Comparison of ENCODE assay signal across 11 cellular contexts in the genomic region with DNA sequence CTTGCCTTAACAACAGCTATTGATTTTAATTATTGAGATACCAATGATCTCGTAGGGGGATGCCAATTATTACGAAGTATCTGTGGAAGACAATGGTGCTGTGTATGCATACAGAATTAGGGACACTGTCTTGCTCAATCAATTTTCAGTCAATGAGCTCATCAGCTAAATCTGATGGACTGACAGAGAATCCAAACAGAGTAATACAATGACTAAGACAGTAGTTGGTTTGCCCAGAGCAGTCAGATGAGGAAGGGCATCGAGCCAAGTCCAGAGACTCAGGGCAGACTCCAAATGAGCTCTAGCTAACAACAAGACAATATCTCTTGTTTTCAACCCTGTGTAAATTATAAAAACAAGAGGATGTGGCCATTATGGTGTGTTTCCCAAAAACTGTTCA. TPM values are rescaled to one million over a fixed set of nuclear protein-coding genes. Genes with fewer than 3 reads are reported as not detected.
DNase-seq lines count a peak whose midpoint lies in the region; TF ChIP-seq lines count a peak whose summit lies in the region.
"Had no signal": no experiment of that assay in that cellular context is flagged by ENCODE, and none has a peak within 500 bp of the region (broad histone marks: within the 10 kb centered on the region; RNA-seq: fewer than 3 reads in every experiment).

No MANE protein-coding gene starts in this region.

- CTCF ChIA-PET in activated naive CD4-positive, alpha-beta T cell treated with anti-CD3 and anti-CD28 coated beads for 36 hours (lab: Charles Lee), result no interaction called here

- H3K79me2 ChIP-seq in GM23248 (ENCODE audit: insufficient read depth), result no peaks in the 10 kb centered on the region

- intact Hi-C loops in ovary (cut with DNase I), result no loop called here
- intact Hi-C loops in activated naive CD4-positive, alpha-beta T cell treated with anti-CD3 and anti-CD28 coated beads for 36 hours (cut with micrococcal nuclease), result no loop called here

- no peak overlapping the region for H3K4me3 ChIP-seq in GM23248
- H3K4me3 ChIP-seq in fibroblast of the aortic adventitia (ENCODE audit: low read depth, low read length), result no peak overlapping the region
- no peak overlapping the region for H3K4me3 ChIP-seq in ovary
- H3K4me3 ChIP-seq: SJCRH30 had no signal

- 0 out of 2 replicates have a peak overlapping the region, but pooled peaks have one; percentile 15 for H3K9ac ChIP-seq in GM23248
- H3K9ac ChIP-seq: KMS-11 had no signal

- peak overlapping the region; percentile 62 for H3K4me2 ChIP-seq in GM23248 (ENCODE audit: unreplicated experiment)
- H3K4me2 ChIP-seq: KMS-11 had no signal

- no peak for TF ChIP-seq POLR2A in ovary (IDR thresholded peaks at IDR 0.05)

- in situ Hi-C loops in GM23248 (cut with MboI), result no loop called here

- no peak for TF ChIP-seq EP300 in ovary (IDR thresholded peaks at IDR 0.05)

- no peaks in the 10 kb centered on the region for H3K4me1 Mint-ChIP-seq in activated naive CD4-positive, alpha-beta T cell treated with anti-CD3 and anti-CD28 coated beads for 36 hours (ENCODE audit: low read depth)

- H3K9me3 ChIP-seq in GM23248 (ENCODE audit: low read depth), result no peaks in the 10 kb centered on the region
- H3K9me3 ChIP-seq in ovary, result no peaks in the 10 kb centered on the region
- H3K9me3 ChIP-seq: SJCRH30 had no signal

- no peaks in the 10 kb centered on the region for H3K27me3 Mint-ChIP-seq in activated naive CD4-positive, alpha-beta T cell treated with anti-CD3 and anti-CD28 coated beads for 36 hours (ENCODE audit: low read depth)

- H3K27me3 ChIP-seq in GM23248 (replicated peaks; ENCODE audit: insufficient read depth) (no peaks in the 10 kb centered on the region), ovary (no peaks in the 10 kb centered on the region)
- H3K27me3 ChIP-seq: SJCRH30 had no signal

- H3K36me3 ChIP-seq in GM23248 (ENCODE audit: low read depth) (no peaks in the 10 kb centered on the region), ovary (no peaks in the 10 kb centered on the region)
- H3K36me3 ChIP-seq: SJCRH30 had no signal

- no peaks in the 10 kb centered on the region for H3K9me3 Mint-ChIP-seq in activated naive CD4-positive, alpha-beta T cell treated with anti-CD3 and anti-CD28 coated beads for 36 hours

- H3K4me1 ChIP-seq in GM23248 (ENCODE audit: insufficient read depth) (peaks cover 29% of the 10 kb centered on the region), ovary (ENCODE audit: insufficient read depth) (no peaks in the 10 kb centered on the region)

- 1 to 3% methylated on average over 3 of the region's 3 CpGs for WGBS in GM23248 (ENCODE audit: low coverage in 1 of 2, low lambda C conversion rate in 2 of 2, missing lambda C conversion rate in 2 of 2), 2 experiments
- 82 to 93% (median 87%) methylated on average over 3 of the region's 3 CpGs for WGBS in ovary, 3 donors

- DNase-seq in GM23248 (peak; percentile 95), SHP77 treated with DMSO at 0.1 percent for 48 hours (lab: John Stamatoyannopoulos, UW) (peak; percentile 61), fibroblast of the aortic adventitia (ENCODE audit: low read depth) (peak; percentile 85), pons (ENCODE audit: low spot score) (peak; percentile 93), ovary (no peak), NCI-H2171 (lab: John Stamatoyannopoulos, UW) (no peak)
- no peak for DNase-seq in stimulated activated CD4-positive, alpha-beta T cell treated with anti-CD3 and anti-CD28 coated beads, Interleukin-12 subunit alpha, Interleukin-12 subunit beta, amount 100 ng/mL, for 4 hours
- DNase-seq in activated naive CD4-positive, alpha-beta T cell treated with anti-CD3 and anti-CD28 coated beads for 36 hours, result no peak
- DNase-seq: H7, SJCRH30 had no signal

- no peaks in the 10 kb centered on the region for H4K20me1 ChIP-seq in GM23248 (ENCODE audit: insufficient read depth)

- no peak overlapping the region for H3K27ac Mint-ChIP-seq in activated naive CD4-positive, alpha-beta T cell treated with anti-CD3 and anti-CD28 coated beads for 36 hours

- H3K27ac ChIP-seq in GM23248 (peak overlapping the region; percentile 38; the same call in 1 of the 2 replicates), ovary (no peak overlapping the region)
- H3K27ac ChIP-seq: KMS-11, SJCRH30 had no signal

- no peaks in the 10 kb centered on the region for H3K36me3 Mint-ChIP-seq in activated naive CD4-positive, alpha-beta T cell treated with anti-CD3 and anti-CD28 coated beads for 36 hours (ENCODE audit: low read depth)

- peaks cover 38% of the 10 kb centered on the region for H3F3A ChIP-seq in GM23248 (ENCODE audit: insufficient read depth)

- H3K9me2 ChIP-seq in GM23248 (ENCODE audit: insufficient read depth), result no peaks in the 10 kb centered on the region

- no peak overlapping the region for H3K4me3 Mint-ChIP-seq in activated naive CD4-positive, alpha-beta T cell treated with anti-CD3 and anti-CD28 coated beads for 36 hours

- peak overlapping the region; percentile 41; the same call in 1 of the 2 replicates for H2AFZ ChIP-seq in GM23248

- TF ChIP-seq CTCF in fibroblast of the aortic adventitia (IDR thresholded peaks at IDR 0.05; ENCODE audit: insufficient read depth, low read length), result no peak
- no peak for TF ChIP-seq CTCF in ovary (IDR thresholded peaks at IDR 0.05)

RNA-seq across cellular contexts. Expression of gene GSX2, which starts 14.7 kb away (rescaled TPM):
- total RNA-seq in GM23248 (2014; rRNA removed; shearing (Covaris generic)), result not detected in 2 replicates
- not detected in 2 replicates for polyA plus RNA-seq in GM23248 (2016; fragmentation: Nextera tagmentation; extraction: Ambion mirVana)
- total RNA-seq in fibroblast of the aortic adventitia (ENCODE audit: low replicate concordance), result not detected in 2 replicates
- not detected for total RNA-seq in ovary
- polyA plus RNA-seq in ovary, result not detected
- not detected for total RNA-seq in activated naive CD4-positive, alpha-beta T cell treated with anti-CD3 and anti-CD28 coated beads for 36 hours

RNA-seq across cellular contexts. Expression of gene CHIC2, which starts 20.9 kb away (rescaled TPM):
- total RNA-seq in GM23248 (2014; rRNA removed; shearing (Covaris generic)), result 111 and 126 TPM in 2 replicates
- polyA plus RNA-seq in GM23248 (2016; fragmentation: Nextera tagmentation; extraction: Ambion mirVana), result 137 and 142 TPM in 2 replicates
- total RNA-seq in fibroblast of the aortic adventitia (ENCODE audit: low replicate concordance), result 39.2 and 88.4 TPM in 2 replicates
- 10 to 100 TPM; 15.9 to 37.6 (median 18.3) TPM for total RNA-seq in ovary
- polyA plus RNA-seq in ovary, result 10 to 100 TPM; 14.7 to 23.6 TPM
- total RNA-seq in activated naive CD4-positive, alpha-beta T cell treated with anti-CD3 and anti-CD28 coated beads for 36 hours, result 1 to 10 TPM; 7.2 to 7.6 TPM

Comparison
In these comparisons a context has a peak if more than half of its experiments do, and no peak if none do; other contexts are left out.
1. DNase-seq: peak in GM23248 (single experiment), SHP77 treated with DMSO at 0.1 percent for 48 hours (single experiment), fibroblast of the aortic adventitia (single experiment) and pons (single experiment); none in stimulated activated CD4-positive, alpha-beta T cell treated with anti-CD3 and anti-CD28 coated beads, Interleukin-12 subunit alpha, Interleukin-12 subunit beta, amount 100 ng/mL, for 4 hours (single experiment), ovary (0 of 5), activated naive CD4-positive, alpha-beta T cell treated with anti-CD3 and anti-CD28 coated beads for 36 hours (single experiment) and NCI-H2171 (single experiment).